ENCODE assay signal across 24 cellular contexts in the genomic region with DNA sequence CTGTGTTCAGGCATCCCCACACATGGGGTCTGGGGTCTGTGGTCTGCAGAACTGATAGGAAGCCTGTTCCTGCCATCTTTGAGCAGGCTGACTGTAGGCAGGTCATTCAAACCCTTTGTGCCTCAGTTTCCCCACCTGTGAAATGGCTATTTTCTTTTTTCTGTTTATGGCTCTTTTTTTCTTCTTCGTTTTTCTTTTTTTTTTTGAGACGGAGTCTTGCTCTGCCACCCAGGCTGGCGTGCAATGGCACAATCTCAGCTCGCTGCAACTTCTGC.
"Had no signal": no experiment of that assay in that cellular context is flagged by ENCODE, and none has a peak within 500 bp of the region (broad histone marks: within the 10 kb centered on the region; RNA-seq: fewer than 3 reads in every experiment).

No MANE protein-coding gene starts in this region.

- H3K27me3 ChIP-seq: ascending aorta, breast epithelium, esophagus squamous epithelium, gastrocnemius medialis, neural progenitor cell, upper lobe of left lung had no signal

- H3K27ac ChIP-seq: breast epithelium, neural progenitor cell, skin epidermis, VCaP had no signal

- H2AFZ ChIP-seq: neural progenitor cell had no signal

- ATAC-seq: T-cell had no signal

- H3K36me3 Mint-ChIP-seq: activated naive CD4-positive, alpha-beta T cell treated with anti-CD3 and anti-CD28 coated beads, Interleukin-2, amount 50 U/mL, for 24 hours; naive thymus-derived CD8-positive, alpha-beta T cell; neural progenitor cell; T-cell had no signal

- H3K4me1 ChIP-seq: neural progenitor cell had no signal

- H3K9ac ChIP-seq: neural progenitor cell had no signal

- H3K9me3 ChIP-seq: ascending aorta, breast epithelium, esophagus squamous epithelium, gastrocnemius medialis, upper lobe of left lung had no signal

- DNase-seq: activated CD4-positive, alpha-beta memory T cell treated with anti-CD3 and anti-CD28 coated beads, Interleukin-2, amount 10 ng/mL, durations not matched to agents 7 days and 5 days; activated CD4-positive, alpha-beta T cell treated with anti-CD3 and anti-CD28 coated beads, Interleukin-2, amount 10 ng/mL, durations not matched to agents 24 days and 14 days; activated effector memory CD4-positive, alpha-beta T cell treated with anti-CD3 and anti-CD28 coated beads, Interleukin-2, amount 50 U/mL, for 16 hours; activated T-cell treated with anti-CD3 and anti-CD28 coated beads, Interleukin-2, amount 50 U/mL, for 72 hours; esophagus squamous epithelium; islet precursor cell; naive thymus-derived CD8-positive, alpha-beta T cell; stimulated activated CD4-positive, alpha-beta T cell treated with anti-CD3 and anti-CD28 coated beads, Interleukin-2, amount 100 ng/mL, for 24 hours; stimulated activated naive CD8-positive, alpha-beta T cell treated with anti-CD3 and anti-CD28 coated beads, Interleukin-15, amount 100 ng/mL, for 72 hours had no signal

- H3K36me3 ChIP-seq: breast epithelium, gastrocnemius medialis, neural progenitor cell had no signal

- H3K4me2 ChIP-seq: neural progenitor cell had no signal

- FAIRE-seq: colon had no signal

- H3K9me3 Mint-ChIP-seq: activated CD4-positive, alpha-beta memory T cell treated with anti-CD3 and anti-CD28 coated beads, Interleukin-2, amount 10 ng/mL, durations not matched to agents 7 days and 5 days; activated CD4-positive, alpha-beta T cell treated with anti-CD3 and anti-CD28 coated beads, Interleukin-2, amount 10 ng/mL, durations not matched to agents 24 days and 14 days; activated naive CD4-positive, alpha-beta T cell treated with anti-CD3 and anti-CD28 coated beads, Interleukin-2, amount 50 U/mL, for 24 hours; activated T-cell treated with anti-CD3 and anti-CD28 coated beads, Interleukin-2, amount 50 U/mL, for 72 hours; central memory CD8-positive, alpha-beta T cell; naive thymus-derived CD8-positive, alpha-beta T cell; stimulated activated effector memory CD8-positive, alpha-beta T cell treated with anti-CD3 and anti-CD28 coated beads, Interleukin-12 subunit alpha, Interleukin-12 subunit beta, amount 100 ng/mL, for 72 hours; stimulated activated naive CD8-positive, alpha-beta T cell treated with anti-CD3 and anti-CD28 coated beads, Interleukin-15, amount 100 ng/mL, for 72 hours; T-cell; T-helper 2 cell treated with Interferon-gamma antibody and Interleukin-4, amounts not matched to agents 5 μg/mL and 100 μg/mL, for 36 hours had no signal

- H3K4me3 ChIP-seq: ascending aorta, breast epithelium, gastrocnemius medialis, lung, neural progenitor cell, skin epidermis, upper lobe of left lung had no signal

- H3K27ac Mint-ChIP-seq: activated CD4-positive, alpha-beta memory T cell treated with anti-CD3 and anti-CD28 coated beads, Interleukin-2, amount 10 ng/mL, durations not matched to agents 7 days and 5 days; activated CD4-positive, alpha-beta T cell treated with anti-CD3 and anti-CD28 coated beads, Interleukin-2, amount 10 ng/mL, durations not matched to agents 24 days and 14 days; activated naive CD4-positive, alpha-beta T cell treated with anti-CD3 and anti-CD28 coated beads, Interleukin-2, amount 50 U/mL, for 24 hours; progenitor cell of endocrine pancreas; stimulated activated effector memory CD8-positive, alpha-beta T cell treated with anti-CD3 and anti-CD28 coated beads, Interleukin-12 subunit alpha, Interleukin-12 subunit beta, amount 100 ng/mL, for 72 hours; stimulated activated naive CD8-positive, alpha-beta T cell treated with anti-CD3 and anti-CD28 coated beads, Interleukin-15, amount 100 ng/mL, for 72 hours; T-cell; T-helper 2 cell treated with Interferon-gamma antibody and Interleukin-4, amounts not matched to agents 5 μg/mL and 100 μg/mL, for 36 hours had no signal
